ENCODE assay signal across 33 cellular contexts in the genomic region with DNA sequence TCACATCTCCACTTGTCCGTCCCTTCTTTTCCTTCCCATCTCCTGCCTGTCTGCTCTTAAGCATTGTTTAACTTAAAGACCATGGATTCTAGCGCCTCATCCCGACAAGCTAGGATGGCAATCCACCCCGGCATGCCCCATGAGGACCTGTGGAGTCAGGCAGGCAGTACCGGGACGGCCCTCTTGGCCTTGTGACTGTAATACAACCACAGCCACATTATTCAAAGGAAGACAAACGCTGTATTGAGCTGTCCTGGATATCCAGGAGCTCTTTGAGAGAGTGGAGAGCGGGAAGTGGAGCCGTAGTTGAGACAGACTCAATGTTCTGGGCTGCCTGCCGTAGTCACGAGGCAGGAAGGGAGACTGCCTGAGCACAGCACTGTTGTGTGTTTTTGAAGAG.
"Had no signal": no experiment of that assay in that cellular context is flagged by ENCODE, and none has a peak within 500 bp of the region (broad histone marks: within the 10 kb centered on the region; RNA-seq: fewer than 3 reads in every experiment).

No MANE protein-coding gene starts in this region.

- H3K9me3 ChIP-seq: adrenal gland, esophagus squamous epithelium, left ventricle myocardium inferior, mucosa of descending colon, ovary, prostate gland, thyroid gland had no signal

- ATAC-seq: body of pancreas; mucosa of descending colon; natural killer cell treated with Interleukin-12 subunit alpha and Interleukin-12 subunit beta and Interleukin-15 and Interleukin-18, amount 100 ng/mL, for 72 hours; sciatic nerve; stimulated activated memory B cell treated with anti-CD40 and anti-IgM and Interleukin-4, amounts not matched to agents 10 μg/mL and 1 μg/mL and 100 μg/mL, for 72 hours; stimulated activated naive CD8-positive, alpha-beta T cell treated with anti-CD3 and anti-CD28 coated beads, Interleukin-15, amount 100 ng/mL, for 72 hours had no signal

- H3K4me3 Mint-ChIP-seq: activated CD4-positive, alpha-beta memory T cell treated with anti-CD3 and anti-CD28 coated beads for 36 hours; activated CD4-positive, alpha-beta T cell treated with anti-CD3 and anti-CD28 coated beads, Interleukin-2, amount 10 ng/mL, durations not matched to agents 24 days and 14 days; activated naive CD4-positive, alpha-beta T cell treated with anti-CD3 and anti-CD28 coated beads for 36 hours; activated naive CD8-positive, alpha-beta T cell treated with anti-CD3 and anti-CD28 coated beads for 36 hours; activated T-helper 1 cell treated with anti-CD3 and anti-CD28 coated beads, Interleukin-12 subunit alpha, Interleukin-12 subunit beta, Interleukin-2, Interleukin-4 antibody, amounts not matched to agents 30 ng/mL and 10 ng/mL and 1 ng/mL, durations not matched to agents 14 hours and 24 hours and 36 hours; natural killer cell treated with Interleukin-12 subunit alpha and Interleukin-12 subunit beta and Interleukin-15 and Interleukin-18, amount 100 ng/mL, for 72 hours; stimulated activated memory B cell treated with anti-CD40 and anti-IgM and Interleukin-4, amounts not matched to agents 10 μg/mL and 1 μg/mL and 100 μg/mL, for 72 hours; stimulated activated naive CD8-positive, alpha-beta T cell treated with anti-CD3 and anti-CD28 coated beads, Interleukin-15, amount 100 ng/mL, for 72 hours; T-helper 2 cell treated with Interferon-gamma antibody and Interleukin-4, amounts not matched to agents 5 μg/mL and 100 μg/mL, for 36 hours had no signal

- H3K36me3 Mint-ChIP-seq: activated CD4-positive, alpha-beta memory T cell treated with anti-CD3 and anti-CD28 coated beads for 36 hours; activated naive CD8-positive, alpha-beta T cell treated with anti-CD3 and anti-CD28 coated beads for 36 hours; stimulated activated memory B cell treated with anti-CD40 and anti-IgM and Interleukin-4, amounts not matched to agents 10 μg/mL and 1 μg/mL and 100 μg/mL, for 72 hours had no signal

- H3K4me1 ChIP-seq: adrenal gland, body of pancreas, esophagus squamous epithelium, left ventricle myocardium inferior, prostate gland, thyroid gland had no signal

- H3K27ac Mint-ChIP-seq: activated CD4-positive, alpha-beta memory T cell treated with anti-CD3 and anti-CD28 coated beads for 36 hours; activated CD4-positive, alpha-beta T cell treated with anti-CD3 and anti-CD28 coated beads, Interleukin-2, amount 10 ng/mL, durations not matched to agents 24 days and 14 days; activated naive CD4-positive, alpha-beta T cell treated with anti-CD3 and anti-CD28 coated beads for 36 hours; activated naive CD8-positive, alpha-beta T cell treated with anti-CD3 and anti-CD28 coated beads for 36 hours; activated T-helper 1 cell treated with anti-CD3 and anti-CD28 coated beads, Interleukin-12 subunit alpha, Interleukin-12 subunit beta, Interleukin-2, Interleukin-4 antibody, amounts not matched to agents 30 ng/mL and 10 ng/mL and 1 ng/mL, durations not matched to agents 14 hours and 24 hours and 36 hours; stimulated activated memory B cell treated with anti-CD40 and anti-IgM and Interleukin-4, amounts not matched to agents 10 μg/mL and 1 μg/mL and 100 μg/mL, for 72 hours; stimulated activated naive CD8-positive, alpha-beta T cell treated with anti-CD3 and anti-CD28 coated beads, Interleukin-15, amount 100 ng/mL, for 72 hours; T-helper 2 cell treated with Interferon-gamma antibody and Interleukin-4, amounts not matched to agents 5 μg/mL and 100 μg/mL, for 36 hours had no signal

- H3K4me3 ChIP-seq: adrenal gland, body of pancreas, esophagus squamous epithelium, left ventricle myocardium inferior, lung, mucosa of descending colon, ovary, prostate gland, skin epidermis, thyroid gland had no signal

- H3K36me3 ChIP-seq: adrenal gland, esophagus squamous epithelium, left ventricle myocardium inferior, ovary, prostate gland, thyroid gland had no signal

- DNase-seq: activated CD4-positive, alpha-beta memory T cell treated with anti-CD3 and anti-CD28 coated beads for 36 hours; activated CD4-positive, alpha-beta T cell treated with anti-CD3 and anti-CD28 coated beads, Interleukin-2, amount 10 ng/mL, durations not matched to agents 24 days and 14 days; activated CD4-positive, CD25-positive, alpha-beta regulatory T cell treated with anti-CD3 and anti-CD28 coated beads, Interleukin-2, amount 50 U/mL, for 72 hours; activated CD8-positive, alpha-beta memory T cell treated with anti-CD3 and anti-CD28 coated beads, Interleukin-2, amount 50 U/mL, for 4 hours; activated effector memory CD4-positive, alpha-beta T cell treated with anti-CD3 and anti-CD28 coated beads, Interleukin-2, amount 50 U/mL, for 16 hours; activated naive CD4-positive, alpha-beta T cell treated with anti-CD3 and anti-CD28 coated beads for 36 hours; activated naive CD8-positive, alpha-beta T cell treated with anti-CD3 and anti-CD28 coated beads for 36 hours; activated T-cell treated with anti-CD3 and anti-CD28 coated beads, Interleukin-2, amount 50 U/mL, for 1 hour; body of pancreas; dermis blood vessel endothelial cell; effector CD4-positive, alpha-beta T cell; esophagus squamous epithelium; foreskin melanocyte; left ventricle myocardium inferior; mucosa of descending colon; ovary; retina; stimulated activated CD4-positive, alpha-beta T cell treated with anti-CD3 and anti-CD28 coated beads, Interleukin-4, amount 100 ng/mL, for 4 hours; stimulated activated CD8-positive, alpha-beta memory T cell treated with anti-CD3 and anti-CD28 coated beads, Interleukin-4, amount 100 ng/mL, for 48 hours; stimulated activated naive CD8-positive, alpha-beta T cell treated with anti-CD3 and anti-CD28 coated beads, Interleukin-15, amount 100 ng/mL, for 72 hours; T-helper 1 cell; thyroid gland had no signal

- H3K27ac ChIP-seq: adrenal gland, body of pancreas, epithelial cell of prostate, esophagus squamous epithelium, left ventricle myocardium inferior, ovary, prostate gland, skin epidermis, thyroid gland, VCaP had no signal

- H3K4me1 Mint-ChIP-seq: activated CD4-positive, alpha-beta T cell treated with anti-CD3 and anti-CD28 coated beads, Interleukin-2, amount 10 ng/mL, durations not matched to agents 24 days and 14 days; activated naive CD8-positive, alpha-beta T cell treated with anti-CD3 and anti-CD28 coated beads for 36 hours; stimulated activated memory B cell treated with anti-CD40 and anti-IgM and Interleukin-4, amounts not matched to agents 10 μg/mL and 1 μg/mL and 100 μg/mL, for 72 hours; stimulated activated naive CD8-positive, alpha-beta T cell treated with anti-CD3 and anti-CD28 coated beads, Interleukin-15, amount 100 ng/mL, for 72 hours had no signal

- H3K27me3 ChIP-seq: adrenal gland, body of pancreas, esophagus squamous epithelium, ovary, thyroid gland had no signal

- H3K27me3 Mint-ChIP-seq: activated CD4-positive, alpha-beta memory T cell treated with anti-CD3 and anti-CD28 coated beads for 36 hours; activated CD4-positive, alpha-beta T cell treated with anti-CD3 and anti-CD28 coated beads, Interleukin-2, amount 10 ng/mL, durations not matched to agents 24 days and 14 days; activated naive CD8-positive, alpha-beta T cell treated with anti-CD3 and anti-CD28 coated beads for 36 hours; natural killer cell treated with Interleukin-12 subunit alpha and Interleukin-12 subunit beta and Interleukin-15 and Interleukin-18, amount 100 ng/mL, for 72 hours; stimulated activated memory B cell treated with anti-CD40 and anti-IgM and Interleukin-4, amounts not matched to agents 10 μg/mL and 1 μg/mL and 100 μg/mL, for 72 hours; stimulated activated naive CD8-positive, alpha-beta T cell treated with anti-CD3 and anti-CD28 coated beads, Interleukin-15, amount 100 ng/mL, for 72 hours had no signal
